Comparison of ENCODE assay signal across 19 cellular contexts in genomic region chr10:86863443-86863842, GRCh38.
DNase-seq lines count a peak whose midpoint lies in the region; ATAC-seq and TF ChIP-seq lines count a peak whose summit lies in the region.
"Had no signal": no experiment of that assay in that cellular context is flagged by ENCODE, and none has a peak within 500 bp of the region (broad histone marks: within the 10 kb centered on the region; RNA-seq: fewer than 3 reads in every experiment).

No MANE protein-coding gene starts in this region.

- H3K9me3 ChIP-seq in PC-3 (ENCODE audit: low read length) = no peaks in the 10 kb centered on the region
- H3K9me3 ChIP-seq: ovary had no signal

- ATAC-seq in PC-3 (no peak), GM18907 (IDR thresholded peaks at IDR 0.05; ENCODE audit: unreplicated experiment) (no peak), HG03139 (IDR thresholded peaks at IDR 0.05; ENCODE audit: unreplicated experiment) (no peak)
- no peak for ATAC-seq in activated CD8-positive, alpha-beta T cell treated with anti-CD3 and anti-CD28 coated beads, Interleukin-2, amount 10 ng/mL, durations not matched to agents 7 days and 5 days
- ATAC-seq: effector memory CD8-positive, alpha-beta T cell; left lobe of liver had no signal

- intact Hi-C loops in PC-3 (cut with micrococcal nuclease) = no loop called here

- H3K27me3 Mint-ChIP-seq in glutamatergic neuron (ENCODE audit: unreplicated experiment) = peaks cover 1% of the 10 kb centered on the region
- H3K27me3 Mint-ChIP-seq in mesothelial cell of epicardium (ENCODE audit: low read depth) = no peaks in the 10 kb centered on the region
- no peaks in the 10 kb centered on the region for H3K27me3 Mint-ChIP-seq in activated CD8-positive, alpha-beta T cell treated with anti-CD3 and anti-CD28 coated beads, Interleukin-2, amount 10 ng/mL, durations not matched to agents 7 days and 5 days (ENCODE audit: low read depth)
- H3K27me3 Mint-ChIP-seq: effector memory CD8-positive, alpha-beta T cell had no signal

- CTCF ChIA-PET in PC-3 (lab: Charles Lee) = no interaction called here
- CTCF ChIA-PET in activated CD8-positive, alpha-beta T cell treated with anti-CD3 and anti-CD28 coated beads, Interleukin-2, amount 10 ng/mL, durations not matched to agents 7 days and 5 days (lab: Charles Lee) = no interaction called here

- H3K36me3 ChIP-seq in PC-3 (ENCODE audit: low read depth, low read length) = no peaks in the 10 kb centered on the region
- H3K36me3 ChIP-seq: BLaER1 treated with 17β-estradiol and CSF1 and Interleukin-3, amounts not matched to agents 10 nM and 100 nM; ovary had no signal

- POLR2A ChIA-PET in PC-3 (lab: Charles Lee; ENCODE audit: unreplicated experiment) = interaction anchor here (0.6 kb wide), 2 partner anchors 23 to 27 kb away, joined by 3 read pairs; no protein-coding TSS in a partner anchor
- POLR2A ChIA-PET in activated CD8-positive, alpha-beta T cell treated with anti-CD3 and anti-CD28 coated beads, Interleukin-2, amount 10 ng/mL, durations not matched to agents 7 days and 5 days (lab: Charles Lee) = no interaction called here

- H4K20me1 ChIP-seq in PC-3 (ENCODE audit: low read length) = no peaks in the 10 kb centered on the region
- H4K20me1 ChIP-seq: BLaER1 treated with 17β-estradiol and CSF1 and Interleukin-3, amounts not matched to agents 10 nM and 100 nM had no signal

- no peaks in the 10 kb centered on the region for H3F3A ChIP-seq in PC-3 (ENCODE audit: low read length, unreplicated experiment)

- no peaks in the 10 kb centered on the region for H3K36me3 Mint-ChIP-seq in glutamatergic neuron (ENCODE audit: unreplicated experiment)
- peaks cover 12% of the 10 kb centered on the region for H3K36me3 Mint-ChIP-seq in mesothelial cell of epicardium
- H3K36me3 Mint-ChIP-seq in activated CD8-positive, alpha-beta T cell treated with anti-CD3 and anti-CD28 coated beads, Interleukin-2, amount 10 ng/mL, durations not matched to agents 7 days and 5 days (ENCODE audit: low read depth) = no peaks in the 10 kb centered on the region

- H3K27ac Mint-ChIP-seq in glutamatergic neuron (ENCODE audit: unreplicated experiment) (peak overlapping the region; percentile 41), mesothelial cell of epicardium (peak overlapping the region; percentile 76)
- H3K27ac Mint-ChIP-seq in activated CD8-positive, alpha-beta T cell treated with anti-CD3 and anti-CD28 coated beads, Interleukin-2, amount 10 ng/mL, durations not matched to agents 7 days and 5 days = no peak overlapping the region
- H3K27ac Mint-ChIP-seq: effector memory CD8-positive, alpha-beta T cell had no signal

- H3K9ac ChIP-seq in PC-3 (ENCODE audit: low read length) = no peak overlapping the region
- H3K9ac ChIP-seq: BLaER1 treated with 17β-estradiol and CSF1 and Interleukin-3, amounts not matched to agents 10 nM and 100 nM; GM23248; KMS-11 had no signal

- no peaks in the 10 kb centered on the region for H3K79me2 ChIP-seq in PC-3 (ENCODE audit: low read length)

- no peak overlapping the region for H3K27ac ChIP-seq in PC-3 (ENCODE audit: low read length)
- H3K27ac ChIP-seq: BLaER1 treated with 17β-estradiol and CSF1 and Interleukin-3, amounts not matched to agents 10 nM and 100 nM; GM23248; KMS-11; ovary had no signal

- H3K4me1 ChIP-seq in PC-3 (ENCODE audit: insufficient read depth, low read length) = peaks cover 9% of the 10 kb centered on the region
- H3K4me1 ChIP-seq: BLaER1 treated with 17β-estradiol and CSF1 and Interleukin-3, amounts not matched to agents 10 nM and 100 nM had no signal

- H3K4me2 ChIP-seq in PC-3 (ENCODE audit: low read length) = no peak overlapping the region
- H3K4me2 ChIP-seq: BLaER1 treated with 17β-estradiol and CSF1 and Interleukin-3, amounts not matched to agents 10 nM and 100 nM; KMS-11 had no signal

- H3K27me3 ChIP-seq in PC-3 (ENCODE audit: low read length) = no peaks in the 10 kb centered on the region
- H3K27me3 ChIP-seq: BLaER1 treated with 17β-estradiol and CSF1 and Interleukin-3, amounts not matched to agents 10 nM and 100 nM; ovary had no signal

- TF ChIP-seq CTCF in glutamatergic neuron (IDR thresholded peaks at IDR 0.05; ENCODE audit: partially characterized antibody, unreplicated experiment) (no peak), mesothelial cell of epicardium (IDR thresholded peaks at IDR 0.05; ENCODE audit: unreplicated experiment) (no peak), PC-3 (conservative IDR thresholded peaks at IDR 0.05; ENCODE audit: low read depth, low read length) (no peak)

- no peak overlapping the region for H3K4me3 ChIP-seq in PC-3 (ENCODE audit: low read length)
- H3K4me3 ChIP-seq: BLaER1 treated with 17β-estradiol and CSF1 and Interleukin-3, amounts not matched to agents 10 nM and 100 nM; GM23248; ovary had no signal

- H3K9me2 ChIP-seq in PC-3 (replicated peaks; ENCODE audit: low read length) = no peaks in the 10 kb centered on the region

- peaks cover 3% of the 10 kb centered on the region for H3K9me3 Mint-ChIP-seq in glutamatergic neuron (ENCODE audit: unreplicated experiment)
- H3K9me3 Mint-ChIP-seq in mesothelial cell of epicardium = peaks cover 5% of the 10 kb centered on the region
- H3K9me3 Mint-ChIP-seq in activated CD8-positive, alpha-beta T cell treated with anti-CD3 and anti-CD28 coated beads, Interleukin-2, amount 10 ng/mL, durations not matched to agents 7 days and 5 days (ENCODE audit: insufficient read depth) = no peaks in the 10 kb centered on the region
- H3K9me3 Mint-ChIP-seq: effector memory CD8-positive, alpha-beta T cell had no signal

- no TSS peak for BruUV-seq in PC-3 (replicated peaks; lab: Mats Ljungman, UMichigan)

- H3K4me3 Mint-ChIP-seq in glutamatergic neuron (ENCODE audit: unreplicated experiment) (no peak overlapping the region), mesothelial cell of epicardium (no peak overlapping the region)
- no peak overlapping the region for H3K4me3 Mint-ChIP-seq in activated CD8-positive, alpha-beta T cell treated with anti-CD3 and anti-CD28 coated beads, Interleukin-2, amount 10 ng/mL, durations not matched to agents 7 days and 5 days
- H3K4me3 Mint-ChIP-seq: effector memory CD8-positive, alpha-beta T cell had no signal

- DNase-seq in NCI-H82 (lab: John Stamatoyannopoulos, UW) (peak; percentile 1), NCI-H82 treated with DMSO at 0.1 percent for 48 hours (lab: John Stamatoyannopoulos, UW; ENCODE audit: unreplicated experiment) (no peak), glutamatergic neuron (peak; percentile 43), mesothelial cell of epicardium (ENCODE audit: low spot score in 2 of 2, unreplicated experiment in 2 of 2) (no peak), PC-3 (no peak)
- DNase-seq in activated CD8-positive, alpha-beta T cell treated with anti-CD3 and anti-CD28 coated beads, Interleukin-2, amount 10 ng/mL, durations not matched to agents 7 days and 5 days = no peak
- DNase-seq: activated CD8-positive, alpha-beta memory T cell treated with anti-CD3 and anti-CD28 coated beads for 24 hours; caudate nucleus; effector memory CD8-positive, alpha-beta T cell; GM23248; NCI-H1092 treated with DMSO at 0.1 percent for 48 hours; NCI-H2107; ovary; RPMI8226 had no signal

- peaks cover 40% of the 10 kb centered on the region for H3K4me1 Mint-ChIP-seq in glutamatergic neuron (ENCODE audit: low read depth, unreplicated experiment)
- H3K4me1 Mint-ChIP-seq in mesothelial cell of epicardium = peaks cover 55% of the 10 kb centered on the region
- H3K4me1 Mint-ChIP-seq in activated CD8-positive, alpha-beta T cell treated with anti-CD3 and anti-CD28 coated beads, Interleukin-2, amount 10 ng/mL, durations not matched to agents 7 days and 5 days (ENCODE audit: low read depth) = no peaks in the 10 kb centered on the region

- no peak overlapping the region for H2AFZ ChIP-seq in PC-3 (ENCODE audit: low read length)
- H2AFZ ChIP-seq: GM23248 had no signal

Comparison
In these comparisons a context has a peak if more than half of its experiments do, and no peak if none do; other contexts are left out.
1. DNase-seq: peak in NCI-H82 (single experiment) and glutamatergic neuron (single experiment); none in NCI-H82 treated with DMSO at 0.1 percent for 48 hours (single experiment), mesothelial cell of epicardium (0 of 2), PC-3 (single experiment) and activated CD8-positive, alpha-beta T cell treated with anti-CD3 and anti-CD28 coated beads, Interleukin-2, amount 10 ng/mL, durations not matched to agents 7 days and 5 days (single experiment).